In genomic region chr5:14696057-14696456, GRCh38 we compare ENCODE assay signal across 20 cellular contexts. TPM values are rescaled to one million over a fixed set of nuclear protein-coding genes. Genes with fewer than 3 reads are reported as not detected.
DNase-seq lines count a peak whose midpoint lies in the region; ATAC-seq and TF ChIP-seq lines count a peak whose summit lies in the region.
"Had no signal": no experiment of that assay in that cellular context is flagged by ENCODE, and none has a peak within 500 bp of the region (broad histone marks: within the 10 kb centered on the region; RNA-seq: fewer than 3 reads in every experiment).

No MANE protein-coding gene starts in this region.

- DNase-seq in CD8-positive, alpha-beta T cell: no peak
- DNase-seq in GM23248 (peak; percentile 28), WTC11 (ENCODE audit: low spot score) (no peak), iPS-NIHi11 (ENCODE audit: low spot score) (peak; percentile 31), NCI-H187 treated with DMSO at 0.1 percent for 48 hours (lab: John Stamatoyannopoulos, UW) (no peak), glomerular visceral epithelial cell (ENCODE audit: extremely low spot score) (no peak)
- DNase-seq: activated CD4-positive, CD25-positive, alpha-beta regulatory T cell treated with anti-CD3 and anti-CD28 coated beads, Interleukin-2, amount 50 U/mL, for 72 hours; activated naive CD8-positive, alpha-beta T cell treated with anti-CD3 and anti-CD28 coated beads for 36 hours; activated T-cell treated with anti-CD3 and anti-CD28 coated beads for 4 hours; GDM1; heart left ventricle; NCI-H1417; NCI-H526 treated with DMSO at 0.1 percent for 48 hours; SIG-M5 had no signal

- intact Hi-C loops in CD8-positive, alpha-beta T cell (cut with DNase I, micrococcal nuclease): no loop called here

- H3K4me3 ChIP-seq in CD8-positive, alpha-beta T cell (ENCODE audit: low read depth, low read length): no peak overlapping the region
- H3K4me3 ChIP-seq in GM23248: no peak overlapping the region
- H3K4me3 ChIP-seq: GM12878, heart left ventricle, prostate gland had no signal

- no peak overlapping the region for H3K4me2 ChIP-seq in GM23248 (ENCODE audit: unreplicated experiment)

- peaks cover 12% of the 10 kb centered on the region; the same call in 1 of the 2 replicates for H3K79me2 ChIP-seq in GM23248 (ENCODE audit: insufficient read depth)

- no peaks in the 10 kb centered on the region for H3F3A ChIP-seq in GM23248 (ENCODE audit: insufficient read depth)

- H3K9me3 Mint-ChIP-seq in CD8-positive, alpha-beta T cell: no peaks in the 10 kb centered on the region
- no peaks in the 10 kb centered on the region for H3K9me3 Mint-ChIP-seq in WTC11
- H3K9me3 Mint-ChIP-seq: activated naive CD8-positive, alpha-beta T cell treated with anti-CD3 and anti-CD28 coated beads for 36 hours; nephron; T-helper 2 cell treated with Interferon-gamma antibody and Interleukin-4, amounts not matched to agents 5 μg/mL and 100 μg/mL, for 36 hours had no signal

- no peaks in the 10 kb centered on the region for H3K27me3 Mint-ChIP-seq in CD8-positive, alpha-beta T cell (ENCODE audit: low read depth)
- H3K27me3 Mint-ChIP-seq in WTC11 (ENCODE audit: low read depth): no peaks in the 10 kb centered on the region
- H3K27me3 Mint-ChIP-seq: activated naive CD8-positive, alpha-beta T cell treated with anti-CD3 and anti-CD28 coated beads for 36 hours; B cell had no signal

- H3K4me3 Mint-ChIP-seq in CD8-positive, alpha-beta T cell: no peak overlapping the region
- H3K4me3 Mint-ChIP-seq in WTC11: no peak overlapping the region
- H3K4me3 Mint-ChIP-seq: activated naive CD8-positive, alpha-beta T cell treated with anti-CD3 and anti-CD28 coated beads for 36 hours; B cell; nephron; T-helper 2 cell treated with Interferon-gamma antibody and Interleukin-4, amounts not matched to agents 5 μg/mL and 100 μg/mL, for 36 hours had no signal

- H3K9ac ChIP-seq in GM23248: no peak overlapping the region

- no peak for TF ChIP-seq CTCF in CD8-positive, alpha-beta T cell (IDR thresholded peaks at IDR 0.05)
- no peak for TF ChIP-seq CTCF in WTC11 (IDR thresholded peaks at IDR 0.05)

- H3K36me3 ChIP-seq in CD8-positive, alpha-beta T cell (ENCODE audit: insufficient read depth, low read length): peaks cover 24% of the 10 kb centered on the region
- peaks cover 27% of the 10 kb centered on the region for H3K36me3 ChIP-seq in GM23248 (ENCODE audit: low read depth)

- no peaks in the 10 kb centered on the region for H3K27me3 ChIP-seq in CD8-positive, alpha-beta T cell (ENCODE audit: insufficient read depth, low read length)
- H3K27me3 ChIP-seq in GM23248 (replicated peaks; ENCODE audit: insufficient read depth): no peaks in the 10 kb centered on the region
- H3K27me3 ChIP-seq: heart left ventricle had no signal

- no peak for ATAC-seq in CD8-positive, alpha-beta T cell
- ATAC-seq in WTC11 (peak; percentile 67), HG02798 (IDR thresholded peaks at IDR 0.05; ENCODE audit: poor library complexity, unreplicated experiment) (no peak)
- ATAC-seq: GM12878, heart left ventricle had no signal

- H3K9me2 ChIP-seq in GM23248 (ENCODE audit: insufficient read depth): no peaks in the 10 kb centered on the region

- no peaks in the 10 kb centered on the region for H3K9me3 ChIP-seq in CD8-positive, alpha-beta T cell (ENCODE audit: low read length)
- H3K9me3 ChIP-seq in GM23248 (ENCODE audit: low read depth): no peaks in the 10 kb centered on the region
- H3K9me3 ChIP-seq: heart left ventricle, prostate gland had no signal

- peaks cover 90% of the 10 kb centered on the region for H3K36me3 Mint-ChIP-seq in CD8-positive, alpha-beta T cell
- peaks cover 40% of the 10 kb centered on the region for H3K36me3 Mint-ChIP-seq in WTC11

- H3K27ac Mint-ChIP-seq in CD8-positive, alpha-beta T cell: peak overlapping the region; percentile 52
- peak overlapping the region; percentile 37; the same call in 1 of the 2 replicates for H3K27ac Mint-ChIP-seq in WTC11
- H3K27ac Mint-ChIP-seq: activated naive CD8-positive, alpha-beta T cell treated with anti-CD3 and anti-CD28 coated beads for 36 hours; B cell; nephron had no signal

- POLR2A ChIA-PET in CD8-positive, alpha-beta T cell (lab: Charles Lee): interaction anchor here (0.7 kb wide), 1 partner anchor 24 kb away, joined by 5 read pairs; no protein-coding TSS in a partner anchor
- POLR2A ChIA-PET in WTC11 (lab: Charles Lee): interaction anchor here (0.7 kb wide), 1 partner anchor 151 kb away, joined by 3 read pairs; no protein-coding TSS in a partner anchor

- H2AFZ ChIP-seq in GM23248: no peak overlapping the region

- peaks cover 30% of the 10 kb centered on the region for H3K4me1 Mint-ChIP-seq in CD8-positive, alpha-beta T cell (ENCODE audit: low read depth)
- H3K4me1 Mint-ChIP-seq in WTC11: peaks cover 20% of the 10 kb centered on the region
- H3K4me1 Mint-ChIP-seq: nephron had no signal

- H4K20me1 ChIP-seq in GM23248 (ENCODE audit: insufficient read depth): no peaks in the 10 kb centered on the region

- H3K4me1 ChIP-seq in CD8-positive, alpha-beta T cell (ENCODE audit: insufficient read depth, low read length): peaks cover 6% of the 10 kb centered on the region
- H3K4me1 ChIP-seq in GM23248 (ENCODE audit: insufficient read depth): no peaks in the 10 kb centered on the region

- in situ Hi-C loops in GM23248 (cut with MboI): loop anchor here (10.0 kb wide), 1 partner anchor 309 kb away; no protein-coding TSS in a partner anchor

- 88 to 96% methylated on average over 1 of the region's 1 CpG for whole genome bisulfite sequencing in GM23248 (ENCODE audit: low coverage in 1 of 2, low lambda C conversion rate in 2 of 2, missing lambda C conversion rate in 2 of 2), 2 experiments

- H3K27ac ChIP-seq in CD8-positive, alpha-beta T cell (ENCODE audit: low read depth, low read length): no peak overlapping the region
- H3K27ac ChIP-seq in GM23248: no peak overlapping the region
- H3K27ac ChIP-seq: heart left ventricle had no signal

- CTCF ChIA-PET in CD8-positive, alpha-beta T cell (lab: Charles Lee): interaction anchor here (2.0 kb wide), 1 partner anchor 30 kb away, joined by 12 read pairs; no protein-coding TSS in a partner anchor
- CTCF ChIA-PET in WTC11 (lab: Charles Lee): interaction anchor here (1.1 kb wide), 1 partner anchor 11 kb away, joined by 4 read pairs; no protein-coding TSS in a partner anchor

TF ChIP-seq in WTC11, 78 proteins besides CTCF, POLR2A, EP300 and RAD21 (continues in another document):
- TF ChIP-seq ZMAT4 (CRISPR knock-in tag; IDR thresholded peaks at IDR 0.05): no peak
- no peak for TF ChIP-seq ZNF423 (CRISPR knock-in tag; IDR thresholded peaks at IDR 0.05)
- TF ChIP-seq ZNF425 (CRISPR knock-in tag; conservative IDR thresholded peaks at IDR 0.05): no peak
- no peak for TF ChIP-seq TEAD1 (CRISPR knock-in tag; IDR thresholded peaks at IDR 0.05)
- no peak for TF ChIP-seq ATF2 (CRISPR knock-in tag; IDR thresholded peaks at IDR 0.05; ENCODE audit: borderline replicate concordance, low read depth)
- TF ChIP-seq IRF2 (CRISPR knock-in tag; IDR thresholded peaks at IDR 0.05; ENCODE audit: borderline replicate concordance, low read depth): no peak
- no peak for TF ChIP-seq GTF2I (CRISPR knock-in tag; conservative IDR thresholded peaks at IDR 0.05)
- no peak for TF ChIP-seq NFE2L1 (CRISPR knock-in tag; IDR thresholded peaks at IDR 0.05)

RNA-seq across cellular contexts. Expression of gene OTULIN, which starts 31.5 kb away (rescaled TPM):
- 100 to 1,000 TPM; 135 to 140 TPM for total RNA-seq in CD8-positive, alpha-beta T cell
- 24.4 and 36.8 TPM in 2 replicates for total RNA-seq in GM23248 (2014; rRNA removed; shearing (Covaris generic))
- polyA plus RNA-seq in GM23248 (2016; fragmentation: Nextera tagmentation; extraction: Ambion mirVana): 12.8 and 13.7 TPM in 2 replicates
- 23.0 to 25.0 TPM (median 24.1 TPM) in 3 replicates for total RNA-seq in WTC11 (2021)

Comparison
In these comparisons a context has a peak if more than half of its experiments do, and no peak if none do; other contexts are left out.
1. DNase-seq: peak in GM23248 (single experiment) and iPS-NIHi11 (single experiment); none in CD8-positive, alpha-beta T cell (0 of 7), WTC11 (single experiment), NCI-H187 treated with DMSO at 0.1 percent for 48 hours (single experiment) and glomerular visceral epithelial cell (single experiment).